In the genomic region with DNA sequence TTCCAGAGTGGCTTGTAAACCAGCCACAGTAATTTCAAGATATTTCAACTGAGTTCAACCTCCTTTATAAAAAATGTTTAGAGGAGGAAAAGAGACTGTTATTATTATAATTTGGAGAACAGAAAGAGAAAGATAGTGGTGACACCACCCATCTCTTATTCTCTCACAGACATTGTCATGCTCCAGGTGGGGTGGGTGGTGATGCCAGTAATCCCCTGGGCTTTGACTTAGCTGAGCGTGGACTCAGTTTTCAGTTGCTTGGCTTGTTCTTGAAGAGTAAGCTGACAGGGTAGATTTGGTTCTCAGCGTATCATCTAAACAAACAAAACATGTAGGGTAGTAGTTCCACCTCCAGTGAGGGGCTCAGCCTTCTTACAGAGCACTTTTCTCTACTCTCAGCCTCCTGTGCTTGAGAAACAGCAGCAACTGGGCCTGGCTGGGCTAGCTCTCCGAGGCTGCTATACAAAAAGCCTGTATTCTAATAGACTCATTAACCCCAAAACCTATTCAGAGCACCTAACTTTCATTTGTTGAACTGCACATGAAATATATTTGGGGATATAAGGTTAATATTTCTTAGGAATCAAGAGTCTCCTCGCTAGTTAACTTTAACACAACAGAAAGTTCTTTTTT, we compare ENCODE assay signal across 9 cellular contexts. TPM values are rescaled to one million over a fixed set of nuclear protein-coding genes. Genes with fewer than 3 reads are reported as not detected.
A peak's percentile ranks its signal among the peaks of the same experiment; 100 is the strongest.
DNase-seq lines count a peak whose midpoint lies in the region; ATAC-seq and TF ChIP-seq lines count a peak whose summit lies in the region.
"Not testable (repeated sequence)": the region's sequence is repeated elsewhere in the genome, so short reads cannot be mapped to it uniquely, and the experiment has no call there.
"Had no signal": no experiment of that assay in that cellular context is flagged by ENCODE, and none has a peak within 500 bp of the region (broad histone marks: within the 10 kb centered on the region; RNA-seq: fewer than 3 reads in every experiment).

No MANE protein-coding gene starts in this region.

- not testable (repeated sequence) for DNase-seq in DND-41; T-helper 17 cell; activated naive CD8-positive, alpha-beta T cell treated with anti-CD3 and anti-CD28 coated beads, Interleukin-2, amount 50 U/mL, for 24 hours; stimulated activated effector memory CD8-positive, alpha-beta T cell treated with anti-CD3 and anti-CD28 coated beads, Interleukin-12 subunit alpha, Interleukin-12 subunit beta, amount 100 ng/mL, for 72 hours (ENCODE audit: low spot score in 2 of 2)

- peak; percentile 59; the same call in 2 of the 3 replicates for ATAC-seq in DND-41 (ENCODE audit: insufficient read depth, low read depth)
- ATAC-seq in GM19395 (IDR thresholded peaks at IDR 0.05; ENCODE audit: unreplicated experiment) = peak; percentile 53
- ATAC-seq in HG03196 (IDR thresholded peaks at IDR 0.05; ENCODE audit: unreplicated experiment) = peak; percentile 64
- peak; percentile 66 for ATAC-seq in T-helper 17 cell
- ATAC-seq in activated naive CD8-positive, alpha-beta T cell treated with anti-CD3 and anti-CD28 coated beads, Interleukin-2, amount 50 U/mL, for 24 hours = peak; percentile 52
- ATAC-seq in esophagus mucosa = peak; percentile 49
- peak; percentile 37 for ATAC-seq in stimulated activated effector memory CD8-positive, alpha-beta T cell treated with anti-CD3 and anti-CD28 coated beads, Interleukin-12 subunit alpha, Interleukin-12 subunit beta, amount 100 ng/mL, for 72 hours

- not testable (repeated sequence) for H3K27ac ChIP-seq in DND-41 (ENCODE audit: low read length)

- TF ChIP-seq CTCF in DND-41 (IDR thresholded peaks at IDR 0.05; ENCODE audit: borderline replicate concordance, extremely low read depth, low read length, poor library complexity, severe bottlenecking) = not testable (repeated sequence)

- H3K27ac Mint-ChIP-seq in T-helper 17 cell; activated naive CD8-positive, alpha-beta T cell treated with anti-CD3 and anti-CD28 coated beads, Interleukin-2, amount 50 U/mL, for 24 hours; stimulated activated effector memory CD8-positive, alpha-beta T cell treated with anti-CD3 and anti-CD28 coated beads, Interleukin-12 subunit alpha, Interleukin-12 subunit beta, amount 100 ng/mL, for 72 hours: not testable (repeated sequence)

- H3K4me1 ChIP-seq in DND-41 (ENCODE audit: insufficient read depth, low read length) = not testable (repeated sequence)

- H3K4me3 Mint-ChIP-seq in T-helper 17 cell; activated naive CD8-positive, alpha-beta T cell treated with anti-CD3 and anti-CD28 coated beads, Interleukin-2, amount 50 U/mL, for 24 hours; stimulated activated effector memory CD8-positive, alpha-beta T cell treated with anti-CD3 and anti-CD28 coated beads, Interleukin-12 subunit alpha, Interleukin-12 subunit beta, amount 100 ng/mL, for 72 hours: not testable (repeated sequence)

- H3K27me3 Mint-ChIP-seq in T-helper 17 cell; activated naive CD8-positive, alpha-beta T cell treated with anti-CD3 and anti-CD28 coated beads, Interleukin-2, amount 50 U/mL, for 24 hours: not testable (repeated sequence)

- H3K36me3 ChIP-seq in DND-41 (ENCODE audit: insufficient read depth, low read length) = not testable (repeated sequence)

- not testable (repeated sequence) for H4K20me1 ChIP-seq in DND-41 (ENCODE audit: insufficient read depth, low read length)

- H3K9me3 ChIP-seq in DND-41 (ENCODE audit: insufficient read depth, low read length, severe bottlenecking); T-helper 17 cell (ENCODE audit: control insufficient read depth, low read length, poor library complexity, severe bottlenecking): not testable (repeated sequence)

- not testable (repeated sequence) for H3K36me3 Mint-ChIP-seq in T-helper 17 cell (ENCODE audit: low read depth); activated naive CD8-positive, alpha-beta T cell treated with anti-CD3 and anti-CD28 coated beads, Interleukin-2, amount 50 U/mL, for 24 hours (ENCODE audit: low read depth); stimulated activated effector memory CD8-positive, alpha-beta T cell treated with anti-CD3 and anti-CD28 coated beads, Interleukin-12 subunit alpha, Interleukin-12 subunit beta, amount 100 ng/mL, for 72 hours

- H3K9ac ChIP-seq in DND-41 (ENCODE audit: low read depth, low read length) = not testable (repeated sequence)

- not testable (repeated sequence) for H3K4me2 ChIP-seq in DND-41 (ENCODE audit: insufficient read depth, low read length)

- not testable (repeated sequence) for H3K4me3 ChIP-seq in DND-41 (ENCODE audit: low read depth in 1 of 2, low read length in 2 of 2)

- H2AFZ ChIP-seq in DND-41 (ENCODE audit: low read depth, low read length) = not testable (repeated sequence)

- H3K9me3 Mint-ChIP-seq in activated naive CD8-positive, alpha-beta T cell treated with anti-CD3 and anti-CD28 coated beads, Interleukin-2, amount 50 U/mL, for 24 hours; stimulated activated effector memory CD8-positive, alpha-beta T cell treated with anti-CD3 and anti-CD28 coated beads, Interleukin-12 subunit alpha, Interleukin-12 subunit beta, amount 100 ng/mL, for 72 hours: not testable (repeated sequence)

- not testable (repeated sequence) for H3K79me2 ChIP-seq in DND-41 (ENCODE audit: insufficient read depth, low read length)

- H3K4me1 Mint-ChIP-seq in T-helper 17 cell; activated naive CD8-positive, alpha-beta T cell treated with anti-CD3 and anti-CD28 coated beads, Interleukin-2, amount 50 U/mL, for 24 hours; stimulated activated effector memory CD8-positive, alpha-beta T cell treated with anti-CD3 and anti-CD28 coated beads, Interleukin-12 subunit alpha, Interleukin-12 subunit beta, amount 100 ng/mL, for 72 hours: not testable (repeated sequence)

- not testable (repeated sequence) for H3K27me3 ChIP-seq in DND-41 (ENCODE audit: insufficient read depth, low read length, poor library complexity)

RNA-seq across cellular contexts. Expression of a gene that starts 43.1 kb away (rescaled TPM):
- not detected for total RNA-seq in T-helper 17 cell
- not detected for total RNA-seq in esophagus mucosa
- total RNA-seq: A673; CD8-positive, alpha-beta T cell had no signal
